1 cellular context compared by ENCODE assay signal in genomic region chr10:69439350-69439739, GRCh38.
TF ChIP-seq lines count a peak whose summit lies in the region.

No MANE protein-coding gene starts in this region.

TF ChIP-seq in A549, 52 proteins besides CTCF, POLR2A, EP300 and RAD21 (continued from another document):
- TF ChIP-seq REST (IDR thresholded peaks at IDR 0.05) (no peak), GATA3 (IDR thresholded peaks at IDR 0.05; ENCODE audit: borderline replicate concordance) (peak; percentile 29; the same call in 1 of the 2 replicates), KDM1A (IDR thresholded peaks at IDR 0.05; ENCODE audit: low read depth) (no peak), POLR2AphosphoS2 (conservative IDR thresholded peaks at IDR 0.05; ENCODE audit: low read length) (no peak), BHLHE40 (IDR thresholded peaks at IDR 0.05; ENCODE audit: low read depth, low read length) (no peak), ZNF302 (CRISPR knock-in tag; IDR thresholded peaks at IDR 0.05) (peak; percentile 22; the same call in 1 of the 2 replicates), MAX (IDR thresholded peaks at IDR 0.05) (no peak)
